12 cellular contexts compared by ENCODE assay signal in genomic region chr12:70535896-70536374, GRCh38.
DNase-seq lines count a peak whose midpoint lies in the region; FAIRE-seq and TF ChIP-seq lines count a peak whose summit lies in the region.
"Had no signal": no experiment of that assay in that cellular context is flagged by ENCODE, and none has a peak within 500 bp of the region (broad histone marks: within the 10 kb centered on the region; RNA-seq: fewer than 3 reads in every experiment).

No MANE protein-coding gene starts in this region.

- H3K9me3 ChIP-seq in Peyer's patch (no peaks in the 10 kb centered on the region), esophagus squamous epithelium (no peaks in the 10 kb centered on the region), subcutaneous abdominal adipose tissue (ENCODE audit: control insufficient read depth in 5 of 5, low read length in 5 of 5) (no peaks in the 10 kb centered on the region), suprapubic skin (no peaks in the 10 kb centered on the region), kidney (ENCODE audit: control insufficient read depth in 1 of 2, low read length in 2 of 2) (no peaks in the 10 kb centered on the region)

- no peak overlapping the region for H3K4me3 ChIP-seq in Peyer's patch
- no peak overlapping the region for H3K4me3 ChIP-seq in esophagus squamous epithelium
- H3K4me3 ChIP-seq in subcutaneous abdominal adipose tissue (ENCODE audit: low read depth in 1 of 5, low read length in 5 of 5): no peak overlapping the region
- no peak overlapping the region for H3K4me3 ChIP-seq in suprapubic skin
- H3K4me3 ChIP-seq in kidney (ENCODE audit: low read length in 2 of 2): no peak overlapping the region

- FAIRE-seq in kidney (lab: Jason Lieb, UNC): no peak

- intact Hi-C loops in esophagus squamous epithelium (cut with DNase I): no loop called here
- intact Hi-C loops in kidney (cut with DNase I): no loop called here

- H3K4me1 ChIP-seq in Peyer's patch (peaks cover 0 to 18% (median 0%) of the 10 kb centered on the region in 4 donors), esophagus squamous epithelium (no peaks in the 10 kb centered on the region), subcutaneous abdominal adipose tissue (ENCODE audit: control insufficient read depth in 5 of 5, insufficient read depth in 5 of 5, low read length in 5 of 5) (peaks cover 0 to 12% (median 0%) of the 10 kb centered on the region in 5 donors), suprapubic skin (no peaks in the 10 kb centered on the region), kidney (ENCODE audit: control insufficient read depth in 1 of 2, insufficient read depth in 1 of 2, low read depth in 1 of 2, low read length in 2 of 2) (no peaks in the 10 kb centered on the region)

- peaks cover 0 to 24% (median 0%) of the 10 kb centered on the region in 3 donors for H3K36me3 ChIP-seq in Peyer's patch
- H3K36me3 ChIP-seq in esophagus squamous epithelium: peaks cover 0 to 6% (median 0%) of the 10 kb centered on the region in 3 donors
- peaks cover 0 to 48% (median 20%) of the 10 kb centered on the region in 5 donors for H3K36me3 ChIP-seq in subcutaneous abdominal adipose tissue (ENCODE audit: control insufficient read depth in 5 of 5, insufficient read depth in 5 of 5, low read length in 5 of 5)
- peaks cover 6% of the 10 kb centered on the region for H3K36me3 ChIP-seq in suprapubic skin
- no peaks in the 10 kb centered on the region for H3K36me3 ChIP-seq in kidney (ENCODE audit: control insufficient read depth in 1 of 2, insufficient read depth in 2 of 2, low read length in 2 of 2)

- H3K9ac ChIP-seq in subcutaneous abdominal adipose tissue (ENCODE audit: low read length in 5 of 5) (no peak overlapping the region), kidney (ENCODE audit: low read length in 2 of 2) (no peak overlapping the region)

- H3K27me3 ChIP-seq in Peyer's patch (no peaks in the 10 kb centered on the region), esophagus squamous epithelium (no peaks in the 10 kb centered on the region), subcutaneous abdominal adipose tissue (ENCODE audit: control insufficient read depth in 5 of 5, insufficient read depth in 4 of 5, low read length in 5 of 5) (no peaks in the 10 kb centered on the region), suprapubic skin (no peaks in the 10 kb centered on the region)

- no peak for TF ChIP-seq POLR2A in Peyer's patch (IDR thresholded peaks at IDR 0.05)
- no peak for TF ChIP-seq POLR2A in esophagus squamous epithelium (IDR thresholded peaks at IDR 0.05)
- no peak for TF ChIP-seq POLR2A in suprapubic skin (IDR thresholded peaks at IDR 0.05)

- DNase-seq in Peyer's patch (no peak), esophagus squamous epithelium (lab: John Stamatoyannopoulos, UW) (no peak), lung microvascular endothelial cell (ENCODE audit: low read depth in 2 of 2) (peak; percentile 35 to 97), suprapubic skin (ENCODE audit: low spot score in 2 of 2) (no peak), SIG-M5 (lab: John Stamatoyannopoulos, UW) (no peak), kidney (no peak)
- DNase-seq: activated CD8-positive, alpha-beta memory T cell treated with anti-CD3 and anti-CD28 coated beads, Interleukin-2, amount 50 U/mL, for 48 hours; CD4-positive, alpha-beta T cell; effector memory CD8-positive, alpha-beta T cell; naive thymus-derived CD8-positive, alpha-beta T cell had no signal

- H3K27ac ChIP-seq in Peyer's patch (peak overlapping the region in 3 of 4 donors; percentile 28 to 47 (median 45)), esophagus squamous epithelium (peak overlapping the region in 3 of 4 donors; percentile 48 to 63 (median 60)), subcutaneous abdominal adipose tissue (ENCODE audit: low read depth, low read length) (peak overlapping the region; percentile 5), suprapubic skin (no peak overlapping the region), kidney (ENCODE audit: low read depth in 2 of 2, low read length in 2 of 2) (peak overlapping the region in 1 of 2 donors; percentile 86)
- H3K27ac ChIP-seq: HL-60 had no signal

- 37 to 58% methylated on average over 5 to 6 of the region's 6 CpGs for WGBS in esophagus squamous epithelium, 2 donors
- WGBS in suprapubic skin: 68% methylated on average over 6 of the region's 6 CpGs

- TF ChIP-seq CTCF in Peyer's patch (IDR thresholded peaks at IDR 0.05) (no peak), esophagus squamous epithelium (IDR thresholded peaks at IDR 0.05) (no peak), suprapubic skin (IDR thresholded peaks at IDR 0.05) (no peak), kidney (IDR thresholded peaks at IDR 0.05; ENCODE audit: borderline replicate concordance, extremely low read depth, insufficient read depth) (no peak)

- TF ChIP-seq EP300 in suprapubic skin (IDR thresholded peaks at IDR 0.05): no peak

Comparison
In these comparisons a context has a peak if more than half of its experiments do, and no peak if none do; other contexts are left out.
1. DNase-seq: peak in lung microvascular endothelial cell (2 of 2); none in Peyer's patch (0 of 3), esophagus squamous epithelium (single experiment), suprapubic skin (0 of 2), SIG-M5 (single experiment) and kidney (single experiment).